In genomic region chr22:35910926-35911325, GRCh38 we compare ENCODE assay signal across 21 cellular contexts.
DNase-seq lines count a peak whose midpoint lies in the region; ATAC-seq and TF ChIP-seq lines count a peak whose summit lies in the region.
"Had no signal": no experiment of that assay in that cellular context is flagged by ENCODE, and none has a peak within 500 bp of the region (broad histone marks: within the 10 kb centered on the region; RNA-seq: fewer than 3 reads in every experiment).

No MANE protein-coding gene starts in this region.

- peaks cover 13% of the 10 kb centered on the region for H3K79me2 ChIP-seq in mesendoderm (ENCODE audit: control insufficient read depth, insufficient read depth, low read length)

- DNase-seq in cardiac muscle cell (ENCODE audit: low read depth in 1 of 2, low spot score in 1 of 2) (peak in 1 of 2 donors; percentile 67), right atrium auricular region (ENCODE audit: low spot score) (no peak), RWPE2 (ENCODE audit: low spot score) (no peak), mesendoderm (peak; percentile 88), gastrocnemius medialis (no peak), activated gamma-delta T cell (lab: John Stamatoyannopoulos, UW) (no peak)
- no peak for DNase-seq in effector CD8-positive, alpha-beta T cell (lab: John Stamatoyannopoulos, UW)
- DNase-seq: Calu3; CD8-positive, alpha-beta memory T cell; DMS153; MG63; NCI-H1417; NCI-H1694 treated with DMSO at 0.1 percent for 48 hours; NCI-H2081 treated with DMSO at 0.1 percent for 48 hours; NCI-H446; NCI-H526; OCI-M1; SIG-M5 had no signal

- WGBS in mesendoderm (ENCODE audit: extremely low coverage, insufficient coverage, low lambda C conversion rate): no CpG with 5 or more reads among the region's 2 CpGs

- TF ChIP-seq POLR2A in gastrocnemius medialis (IDR thresholded peaks at IDR 0.05): no peak

- TF ChIP-seq CTCF in cardiac muscle cell (IDR thresholded peaks at IDR 0.05; ENCODE audit: low read depth, low read length): no peak
- no peak for TF ChIP-seq CTCF in right atrium auricular region (IDR thresholded peaks at IDR 0.05)
- no peak for TF ChIP-seq CTCF in RWPE2 (IDR thresholded peaks at IDR 0.05; ENCODE audit: poor library complexity, severe bottlenecking)
- no peak for TF ChIP-seq CTCF in gastrocnemius medialis (IDR thresholded peaks at IDR 0.05 in 4 of 5, conservative IDR thresholded peaks at IDR 0.05 in 1 of 5)

- peak overlapping the region; percentile 16 for H3K4me3 ChIP-seq in cardiac muscle cell
- H3K4me3 ChIP-seq in right atrium auricular region: no peak overlapping the region
- H3K4me3 ChIP-seq in RWPE2 (ENCODE audit: severe bottlenecking): no peak overlapping the region
- no peak overlapping the region for H3K4me3 ChIP-seq in mesendoderm (ENCODE audit: low read length)
- H3K4me3 ChIP-seq in gastrocnemius medialis: no peak overlapping the region
- H3K4me3 ChIP-seq: HAP-1, MG63 had no signal

- no peaks in the 10 kb centered on the region for H3K36me3 ChIP-seq in cardiac muscle cell
- H3K36me3 ChIP-seq in right atrium auricular region: no peaks in the 10 kb centered on the region
- H3K36me3 ChIP-seq in RWPE2 (ENCODE audit: low read depth): no peaks in the 10 kb centered on the region
- no peaks in the 10 kb centered on the region for H3K36me3 ChIP-seq in mesendoderm (ENCODE audit: control insufficient read depth, insufficient read depth, low read length)
- H3K36me3 ChIP-seq in gastrocnemius medialis: no peaks in the 10 kb centered on the region
- H3K36me3 ChIP-seq: HAP-1, MG63 had no signal

- H3K4me2 ChIP-seq in mesendoderm (ENCODE audit: low read length): no peak overlapping the region

- H3K4me1 Mint-ChIP-seq in activated T-helper 17 cell treated with anti-CD3 and anti-CD28 coated beads, Interleukin-2, amount 50 U/mL, for 72 hours: peaks cover 12% of the 10 kb centered on the region

- H3K23ac ChIP-seq in mesendoderm (ENCODE audit: low read length): no peak overlapping the region

- H3K18ac ChIP-seq in mesendoderm (ENCODE audit: low read length): no peak overlapping the region

- no peaks in the 10 kb centered on the region for H3K9me3 Mint-ChIP-seq in activated T-helper 17 cell treated with anti-CD3 and anti-CD28 coated beads, Interleukin-2, amount 50 U/mL, for 72 hours
- H3K9me3 Mint-ChIP-seq: CD8-positive, alpha-beta memory T cell had no signal

- intact Hi-C loops in gastrocnemius medialis (cut with DNase I; ENCODE audit: low total_unique reads): no loop called here

- H3K56ac ChIP-seq in mesendoderm (ENCODE audit: low read length): no peak overlapping the region

- H3K27ac Mint-ChIP-seq in activated T-helper 17 cell treated with anti-CD3 and anti-CD28 coated beads, Interleukin-2, amount 50 U/mL, for 72 hours: no peak overlapping the region
- H3K27ac Mint-ChIP-seq: CD8-positive, alpha-beta memory T cell had no signal

- ATAC-seq in RWPE2 (ENCODE audit: low read depth) (no peak), gastrocnemius medialis (no peak)
- ATAC-seq in activated T-helper 17 cell treated with anti-CD3 and anti-CD28 coated beads, Interleukin-2, amount 50 U/mL, for 72 hours (replicated peaks): no peak

- H3K9me3 ChIP-seq in cardiac muscle cell (ENCODE audit: low read depth) (no peaks in the 10 kb centered on the region), right atrium auricular region (no peaks in the 10 kb centered on the region), RWPE2 (ENCODE audit: severe bottlenecking) (no peaks in the 10 kb centered on the region), gastrocnemius medialis (no peaks in the 10 kb centered on the region)
- H3K9me3 ChIP-seq: HAP-1, MG63 had no signal

- no peak overlapping the region for H4K5ac ChIP-seq in mesendoderm (ENCODE audit: low read length)

- peaks cover 20% of the 10 kb centered on the region for H3K27me3 Mint-ChIP-seq in activated T-helper 17 cell treated with anti-CD3 and anti-CD28 coated beads, Interleukin-2, amount 50 U/mL, for 72 hours

- peaks cover 13% of the 10 kb centered on the region for H3K79me1 ChIP-seq in mesendoderm (ENCODE audit: low read length)

- H4K8ac ChIP-seq in mesendoderm (ENCODE audit: low read depth, low read length): no peak overlapping the region

- H3K4me1 ChIP-seq in cardiac muscle cell (ENCODE audit: low read depth) (peaks cover 67% of the 10 kb centered on the region), right atrium auricular region (peaks cover 0 to 51% of the 10 kb centered on the region in 2 donors), RWPE2 (ENCODE audit: insufficient read depth, poor library complexity, severe bottlenecking) (peaks cover 51% of the 10 kb centered on the region), mesendoderm (ENCODE audit: control insufficient read depth, low read depth, low read length) (peaks cover 23% of the 10 kb centered on the region), gastrocnemius medialis (peaks cover 59 to 68% of the 10 kb centered on the region in 2 donors)

- H3K27me3 ChIP-seq in cardiac muscle cell: no peaks in the 10 kb centered on the region
- H3K27me3 ChIP-seq in right atrium auricular region: no peaks in the 10 kb centered on the region
- H3K27me3 ChIP-seq in RWPE2 (ENCODE audit: insufficient read depth, poor library complexity, severe bottlenecking): no peaks in the 10 kb centered on the region
- no peaks in the 10 kb centered on the region for H3K27me3 ChIP-seq in mesendoderm (ENCODE audit: insufficient read depth, low read length, poor library complexity)
- H3K27me3 ChIP-seq in gastrocnemius medialis: no peaks in the 10 kb centered on the region
- H3K27me3 ChIP-seq: MG63 had no signal

- H2BK5ac ChIP-seq in mesendoderm (ENCODE audit: low read length): no peak overlapping the region

- in situ Hi-C loops in gastrocnemius medialis (cut with MboI; ENCODE audit: low sequenced_read_pairs in 4 of 4): loop anchor here in 3 of 4 donors (25.0 kb wide), 2 partner anchors 149 to 274 kb away; partner anchors contain the start of gene APOL6 (in 1 of the 3)

- no peak overlapping the region for H2BK120ac ChIP-seq in mesendoderm (ENCODE audit: low read depth, low read length)

- no peak overlapping the region for H3K4me3 Mint-ChIP-seq in activated T-helper 17 cell treated with anti-CD3 and anti-CD28 coated beads, Interleukin-2, amount 50 U/mL, for 72 hours
- H3K4me3 Mint-ChIP-seq: CD8-positive, alpha-beta memory T cell had no signal

- H2BK15ac ChIP-seq in mesendoderm (replicated peaks; ENCODE audit: low read depth): no peak overlapping the region

- H3K27ac ChIP-seq in cardiac muscle cell: peak overlapping the region; percentile 99
- H3K27ac ChIP-seq in right atrium auricular region: peak overlapping the region in 1 of 2 donors; percentile 86
- peak overlapping the region; percentile 16 for H3K27ac ChIP-seq in RWPE2 (ENCODE audit: poor library complexity, severe bottlenecking)
- no peak overlapping the region for H3K27ac ChIP-seq in mesendoderm (ENCODE audit: low read depth, low read length)
- H3K27ac ChIP-seq in gastrocnemius medialis: peak overlapping the region; percentile 84 to 91 (median 88)
- H3K27ac ChIP-seq: C4-2B had no signal

- no peaks in the 10 kb centered on the region for H3K36me3 Mint-ChIP-seq in activated T-helper 17 cell treated with anti-CD3 and anti-CD28 coated beads, Interleukin-2, amount 50 U/mL, for 72 hours (ENCODE audit: low read depth)
- H3K36me3 Mint-ChIP-seq: CD8-positive, alpha-beta memory T cell had no signal

- H3K9ac ChIP-seq in mesendoderm (ENCODE audit: low read length): no peak overlapping the region

- H2AK5ac ChIP-seq in mesendoderm (ENCODE audit: low read length): no peak overlapping the region

- H3K4ac ChIP-seq in mesendoderm (ENCODE audit: low read depth, low read length): no peak overlapping the region
